8 cellular contexts compared by ENCODE assay signal in genomic region chr6:6724319-6725119, GRCh38.
A peak's percentile ranks its signal among the peaks of the same experiment; 100 is the strongest.
DNase-seq lines count a peak whose midpoint lies in the region; ATAC-seq and TF ChIP-seq lines count a peak whose summit lies in the region.

No MANE protein-coding gene starts in this region.

- TF ChIP-seq EP300 in gastroesophageal sphincter (IDR thresholded peaks at IDR 0.05) (no peak), tibial nerve (IDR thresholded peaks at IDR 0.05) (peak in 1 of 2 donors; percentile 41)

- H3K36me3 ChIP-seq in DND-41 (ENCODE audit: insufficient read depth, low read length) (no peaks in the 10 kb centered on the region), RWPE2 (ENCODE audit: low read depth) (no peaks in the 10 kb centered on the region), gastroesophageal sphincter (no peaks in the 10 kb centered on the region), neutrophil (no peaks in the 10 kb centered on the region), tibial nerve (no peaks in the 10 kb centered on the region)

- TF ChIP-seq CTCF in DND-41 (IDR thresholded peaks at IDR 0.05; ENCODE audit: borderline replicate concordance, extremely low read depth, low read length, poor library complexity, severe bottlenecking) (peak; percentile 74), RWPE2 (IDR thresholded peaks at IDR 0.05; ENCODE audit: poor library complexity, severe bottlenecking) (peak; percentile 87), gastroesophageal sphincter (IDR thresholded peaks at IDR 0.05) (peak; percentile 18 to 87 (median 46)), neutrophil (IDR thresholded peaks at IDR 0.05) (no peak), tibial nerve (IDR thresholded peaks at IDR 0.05) (peak; percentile 48 to 76 (median 65))

- H3K9me3 ChIP-seq in DND-41 (ENCODE audit: insufficient read depth, low read length, severe bottlenecking), result no peaks in the 10 kb centered on the region
- no peaks in the 10 kb centered on the region for H3K9me3 ChIP-seq in RWPE2 (ENCODE audit: severe bottlenecking)
- H3K9me3 ChIP-seq in gastroesophageal sphincter, result no peaks in the 10 kb centered on the region
- no peaks in the 10 kb centered on the region for H3K9me3 ChIP-seq in neutrophil
- no peaks in the 10 kb centered on the region for H3K9me3 ChIP-seq in tibial nerve

- peaks cover 22% of the 10 kb centered on the region for H3K4me1 Mint-ChIP-seq in activated naive CD4-positive, alpha-beta T cell treated with anti-CD3 and anti-CD28 coated beads, Interleukin-2, amount 10 ng/mL, durations not matched to agents 7 days and 5 days

- no peaks in the 10 kb centered on the region for H3K9me3 Mint-ChIP-seq in activated naive CD4-positive, alpha-beta T cell treated with anti-CD3 and anti-CD28 coated beads, Interleukin-2, amount 10 ng/mL, durations not matched to agents 7 days and 5 days

- CTCF ChIA-PET in activated naive CD4-positive, alpha-beta T cell treated with anti-CD3 and anti-CD28 coated beads, Interleukin-2, amount 10 ng/mL, durations not matched to agents 7 days and 5 days (lab: Charles Lee), result interaction anchor here (0.7 to 7.2 kb wide), 19 partner anchors 11 to 550 kb away, joined by 3 to 49 read pairs (median 4); no protein-coding TSS in a partner anchor

- H3K27ac ChIP-seq in DND-41 (ENCODE audit: low read length) (peak overlapping the region; percentile 54), RWPE2 (ENCODE audit: poor library complexity, severe bottlenecking) (no peak overlapping the region), gastroesophageal sphincter (peak overlapping the region; percentile 12 to 81 (median 75)), neutrophil (peak overlapping the region; percentile 91), tibial nerve (peak overlapping the region; percentile 58 to 86 (median 83))

- H3K36me3 Mint-ChIP-seq in activated naive CD4-positive, alpha-beta T cell treated with anti-CD3 and anti-CD28 coated beads, Interleukin-2, amount 10 ng/mL, durations not matched to agents 7 days and 5 days, result no peaks in the 10 kb centered on the region

- H3K27me3 ChIP-seq in DND-41 (ENCODE audit: insufficient read depth, low read length, poor library complexity), result no peaks in the 10 kb centered on the region
- no peaks in the 10 kb centered on the region for H3K27me3 ChIP-seq in RWPE2 (ENCODE audit: insufficient read depth, poor library complexity, severe bottlenecking)
- H3K27me3 ChIP-seq in gastroesophageal sphincter, result no peaks in the 10 kb centered on the region
- no peaks in the 10 kb centered on the region for H3K27me3 ChIP-seq in neutrophil
- H3K27me3 ChIP-seq in tibial nerve, result no peaks in the 10 kb centered on the region

- peak overlapping the region; percentile 29 for H3K4me2 ChIP-seq in DND-41 (ENCODE audit: insufficient read depth, low read length)

- peak overlapping the region; percentile 28 for H3K9ac ChIP-seq in DND-41 (ENCODE audit: low read depth, low read length)

- H3K4me1 ChIP-seq in DND-41 (ENCODE audit: insufficient read depth, low read length), result peaks cover 26% of the 10 kb centered on the region
- peaks cover 9% of the 10 kb centered on the region for H3K4me1 ChIP-seq in RWPE2 (ENCODE audit: insufficient read depth, poor library complexity, severe bottlenecking)
- peaks cover 0 to 27% (median 12%) of the 10 kb centered on the region in 3 donors for H3K4me1 ChIP-seq in gastroesophageal sphincter
- peaks cover 91% of the 10 kb centered on the region in 2 experiments for H3K4me1 ChIP-seq in neutrophil (ENCODE audit: control insufficient read depth in 1 of 2, insufficient read depth in 1 of 2, low read depth in 1 of 2, low read length in 1 of 2)
- H3K4me1 ChIP-seq in tibial nerve, result peaks cover 0 to 30% (median 20%) of the 10 kb centered on the region in 4 donors

- H3K4me3 ChIP-seq in DND-41 (ENCODE audit: low read depth in 1 of 2, low read length in 2 of 2) (no peak overlapping the region), RWPE2 (ENCODE audit: severe bottlenecking) (no peak overlapping the region), gastroesophageal sphincter (peak overlapping the region; percentile 28 to 48), neutrophil (ENCODE audit: low read depth in 1 of 2, low read length in 1 of 2) (peak overlapping the region; percentile 60 to 63), tibial nerve (peak overlapping the region; percentile 15 to 45 (median 36))

- H3K4me3 Mint-ChIP-seq in activated naive CD4-positive, alpha-beta T cell treated with anti-CD3 and anti-CD28 coated beads, Interleukin-2, amount 10 ng/mL, durations not matched to agents 7 days and 5 days, result peak overlapping the region; percentile 25

- H4K20me1 ChIP-seq in DND-41 (ENCODE audit: insufficient read depth, low read length), result no peaks in the 10 kb centered on the region

- ATAC-seq in DND-41 (ENCODE audit: insufficient read depth, low read depth) (peak; percentile 90), RWPE2 (ENCODE audit: low read depth) (peak; percentile 86), gastroesophageal sphincter (peak; percentile 84), HG02642 (IDR thresholded peaks at IDR 0.05; ENCODE audit: poor library complexity, unreplicated experiment) (no peak)

- H3K27ac Mint-ChIP-seq in activated naive CD4-positive, alpha-beta T cell treated with anti-CD3 and anti-CD28 coated beads, Interleukin-2, amount 10 ng/mL, durations not matched to agents 7 days and 5 days, result peak overlapping the region; percentile 4

- H3K27me3 Mint-ChIP-seq in activated naive CD4-positive, alpha-beta T cell treated with anti-CD3 and anti-CD28 coated beads, Interleukin-2, amount 10 ng/mL, durations not matched to agents 7 days and 5 days, result peaks cover 65% of the 10 kb centered on the region

- H2AFZ ChIP-seq in DND-41 (ENCODE audit: low read depth, low read length), result peak overlapping the region; percentile 22

- peak; percentile 70 for DNase-seq in DND-41
- peak in 59 of 76 experiments; percentile 30 to 94 (median 57) for DNase-seq in HUDEP-2 (lab: John Stamatoyannopoulos, UW; ENCODE audit: unreplicated experiment in 76 of 76)
- no peak for DNase-seq in RWPE2 (ENCODE audit: low spot score)
- DNase-seq in activated naive CD4-positive, alpha-beta T cell treated with anti-CD3 and anti-CD28 coated beads, Interleukin-2, amount 10 ng/mL, durations not matched to agents 7 days and 5 days, result peak; percentile 76
- peak; percentile 64 to 84 for DNase-seq in tibial nerve (ENCODE audit: low spot score in 2 of 2)

- H3K79me2 ChIP-seq in DND-41 (ENCODE audit: insufficient read depth, low read length), result no peaks in the 10 kb centered on the region

- TF ChIP-seq POLR2A in gastroesophageal sphincter (IDR thresholded peaks at IDR 0.05) (no peak), tibial nerve (IDR thresholded peaks at IDR 0.05) (no peak)

- WGBS in gastroesophageal sphincter (ENCODE audit: low coverage in 1 of 2), 2 donors, result 10% methylated on average over 2 of the region's 33 CpGs; no CpG with 5 or more reads in 1 of the 2 donors
- 2 to 8% methylated on average over 23 to 32 of the region's 33 CpGs for WGBS in tibial nerve, 2 donors

Comparison
In these comparisons a context has a peak if more than half of its experiments do, and no peak if none do; other contexts are left out.
1. H3K4me3 ChIP-seq: peak in gastroesophageal sphincter (2 of 2), neutrophil (2 of 2) and tibial nerve (4 of 4); none in DND-41 (0 of 2) and RWPE2 (single experiment).